Comparison of ENCODE assay signal across 1 cellular context in genomic region chr1:53681647-53682368, GRCh38.
TF ChIP-seq lines count a peak whose summit lies in the region.

No MANE protein-coding gene starts in this region.

TF ChIP-seq in HCT116, 20 proteins besides CTCF, POLR2A, EP300 and RAD21 (continued from another document):
- no peak for TF ChIP-seq YY1 (IDR thresholded peaks at IDR 0.05; ENCODE audit: extremely low read depth, insufficient replicate concordance, low read depth, low read length)
